In the genomic region with DNA sequence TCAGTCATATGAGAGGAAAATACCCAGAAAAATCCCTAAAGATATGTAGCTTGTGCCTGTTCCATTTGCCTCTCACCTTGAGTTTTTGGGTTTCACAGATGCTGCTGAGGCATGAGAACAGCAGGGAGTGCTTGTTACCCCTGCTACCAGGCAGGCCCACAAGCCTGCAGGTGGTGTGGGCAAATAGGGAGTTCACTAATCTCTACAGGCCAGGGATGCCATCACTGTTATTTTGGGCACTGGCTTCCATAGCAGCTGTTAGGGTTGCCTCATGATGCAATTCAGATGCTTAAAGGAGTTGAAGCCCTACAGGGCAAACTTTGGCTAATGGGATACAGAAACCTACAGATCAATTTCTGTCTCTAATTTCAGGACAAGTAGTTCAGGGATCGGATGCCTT, we compare ENCODE assay signal across 17 cellular contexts.
"Had no signal": no experiment of that assay in that cellular context is flagged by ENCODE, and none has a peak within 500 bp of the region (broad histone marks: within the 10 kb centered on the region; RNA-seq: fewer than 3 reads in every experiment).

No MANE protein-coding gene starts in this region.

- H3K27ac ChIP-seq: adrenal gland, dorsolateral prefrontal cortex, gastroesophageal sphincter, right lobe of liver, thyroid gland, uterus, VCaP had no signal

- FAIRE-seq: keratinocyte had no signal

- H3K27me3 ChIP-seq: adrenal gland, dorsolateral prefrontal cortex, gastroesophageal sphincter, right lobe of liver, thyroid gland, uterus had no signal

- ATAC-seq: activated CD8-positive, alpha-beta memory T cell treated with anti-CD3 and anti-CD28 coated beads, Interleukin-2, amount 10 ng/mL, durations not matched to agents 7 days and 5 days; gastroesophageal sphincter; left lobe of liver; natural killer cell treated with Interleukin-12 subunit alpha and Interleukin-12 subunit beta and Interleukin-15 and Interleukin-18, amount 100 ng/mL, for 72 hours; right lobe of liver had no signal

- H3K9me3 ChIP-seq: adrenal gland, gastroesophageal sphincter, right lobe of liver, thyroid gland, uterus had no signal

- H3K4me1 ChIP-seq: adrenal gland, right lobe of liver, thyroid gland had no signal

- DNase-seq: activated CD4-positive, alpha-beta memory T cell treated with anti-CD3 and anti-CD28 coated beads for 36 hours; activated CD8-positive, alpha-beta memory T cell treated with anti-CD3 and anti-CD28 coated beads, Interleukin-2, amount 10 ng/mL, durations not matched to agents 7 days and 5 days; activated naive CD4-positive, alpha-beta T cell treated with anti-CD3 and anti-CD28 coated beads, Interleukin-2, amount 50 U/mL, for 16 hours; activated T-cell treated with anti-CD3 and anti-CD28 coated beads, Interleukin-2, amount 50 U/mL, for 24 hours; adrenal gland; dorsolateral prefrontal cortex; endodermal cell; right lobe of liver; stimulated activated CD4-positive, alpha-beta T cell treated with anti-CD3 and anti-CD28 coated beads, Interleukin-2, amount 100 ng/mL, for 24 hours; T-helper 1 cell; thyroid gland; uterus had no signal

- H3K4me3 ChIP-seq: adrenal gland, dorsolateral prefrontal cortex, gastroesophageal sphincter, right lobe of liver, thyroid gland, uterus had no signal

- H3K36me3 ChIP-seq: adrenal gland, gastroesophageal sphincter, right lobe of liver, thyroid gland, uterus had no signal
